ENCODE assay signal across 1 cellular context in genomic region chr1:113905435-113905861, GRCh38.
TF ChIP-seq lines count a peak whose summit lies in the region.

No MANE protein-coding gene starts in this region.

TF ChIP-seq in HEK293, 187 proteins besides CTCF, POLR2A, EP300 and RAD21 (continued from another document and continues in another):
- TF ChIP-seq ZBTB10 (tag by site-specific recombination; IDR thresholded peaks at IDR 0.05) = peak; percentile 64; the same call in 1 of the 2 replicates
- TF ChIP-seq, protein P1, sequence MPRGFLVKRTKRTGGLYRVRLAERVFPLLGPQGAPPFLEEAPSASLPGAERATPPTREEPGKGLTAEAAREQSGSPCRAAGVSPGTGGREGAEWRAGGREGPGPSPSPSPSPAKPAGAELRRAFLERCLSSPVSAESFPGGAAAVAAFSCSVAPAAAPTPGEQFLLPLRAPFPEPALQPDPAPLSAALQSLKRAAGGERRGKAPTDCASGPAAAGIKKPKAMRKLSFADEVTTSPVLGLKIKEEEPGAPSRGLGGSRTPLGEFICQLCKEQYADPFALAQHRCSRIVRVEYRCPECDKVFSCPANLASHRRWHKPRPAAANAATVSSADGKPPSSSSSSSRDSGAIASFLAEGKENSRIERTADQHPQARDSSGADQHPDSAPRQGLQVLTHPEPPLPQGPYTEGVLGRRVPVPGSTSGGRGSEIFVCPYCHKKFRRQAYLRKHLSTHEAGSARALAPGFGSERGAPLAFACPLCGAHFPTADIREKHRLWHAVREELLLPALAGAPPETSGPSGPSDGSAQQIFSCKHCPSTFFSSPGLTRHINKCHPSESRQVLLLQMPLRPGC (tag by site-specific recombination; IDR thresholded peaks at IDR 0.05) = no peak
- no peak for TF ChIP-seq ZBTB17 (tag by site-specific recombination; IDR thresholded peaks at IDR 0.05)
- peak; percentile 31; the same call in 1 of the 2 replicates for TF ChIP-seq SP7 (tag by site-specific recombination; IDR thresholded peaks at IDR 0.05)
- 0 out of 2 replicates have a peak, but pooled peaks have one; percentile 18 for TF ChIP-seq FEZF1 (tag by site-specific recombination; IDR thresholded peaks at IDR 0.05)
- TF ChIP-seq, protein P2, sequence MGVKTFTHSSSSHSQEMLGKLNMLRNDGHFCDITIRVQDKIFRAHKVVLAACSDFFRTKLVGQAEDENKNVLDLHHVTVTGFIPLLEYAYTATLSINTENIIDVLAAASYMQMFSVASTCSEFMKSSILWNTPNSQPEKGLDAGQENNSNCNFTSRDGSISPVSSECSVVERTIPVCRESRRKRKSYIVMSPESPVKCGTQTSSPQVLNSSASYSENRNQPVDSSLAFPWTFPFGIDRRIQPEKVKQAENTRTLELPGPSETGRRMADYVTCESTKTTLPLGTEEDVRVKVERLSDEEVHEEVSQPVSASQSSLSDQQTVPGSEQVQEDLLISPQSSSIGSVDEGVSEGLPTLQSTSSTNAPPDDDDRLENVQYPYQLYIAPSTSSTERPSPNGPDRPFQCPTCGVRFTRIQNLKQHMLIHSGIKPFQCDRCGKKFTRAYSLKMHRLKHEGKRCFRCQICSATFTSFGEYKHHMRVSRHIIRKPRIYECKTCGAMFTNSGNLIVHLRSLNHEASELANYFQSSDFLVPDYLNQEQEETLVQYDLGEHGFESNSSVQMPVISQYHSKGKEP (tag by site-specific recombination; IDR thresholded peaks at IDR 0.05) = no peak
- no peak; the same call in 1 of the 2 replicates for TF ChIP-seq GLI4 (tag by site-specific recombination; IDR thresholded peaks at IDR 0.05)
- no peak for TF ChIP-seq PRDM2 (tag by site-specific recombination; IDR thresholded peaks at IDR 0.05; ENCODE audit: borderline replicate concordance)
- TF ChIP-seq, protein P3, sequence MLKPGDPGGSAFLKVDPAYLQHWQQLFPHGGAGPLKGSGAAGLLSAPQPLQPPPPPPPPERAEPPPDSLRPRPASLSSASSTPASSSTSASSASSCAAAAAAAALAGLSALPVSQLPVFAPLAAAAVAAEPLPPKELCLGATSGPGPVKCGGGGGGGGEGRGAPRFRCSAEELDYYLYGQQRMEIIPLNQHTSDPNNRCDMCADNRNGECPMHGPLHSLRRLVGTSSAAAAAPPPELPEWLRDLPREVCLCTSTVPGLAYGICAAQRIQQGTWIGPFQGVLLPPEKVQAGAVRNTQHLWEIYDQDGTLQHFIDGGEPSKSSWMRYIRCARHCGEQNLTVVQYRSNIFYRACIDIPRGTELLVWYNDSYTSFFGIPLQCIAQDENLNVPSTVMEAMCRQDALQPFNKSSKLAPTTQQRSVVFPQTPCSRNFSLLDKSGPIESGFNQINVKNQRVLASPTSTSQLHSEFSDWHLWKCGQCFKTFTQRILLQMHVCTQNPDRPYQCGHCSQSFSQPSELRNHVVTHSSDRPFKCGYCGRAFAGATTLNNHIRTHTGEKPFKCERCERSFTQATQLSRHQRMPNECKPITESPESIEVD (tag by site-specific recombination; IDR thresholded peaks at IDR 0.05) = no peak
- TF ChIP-seq ZNF658 (tag by site-specific recombination; IDR thresholded peaks at IDR 0.05) = no peak
- no peak for TF ChIP-seq KLF8 (tag by site-specific recombination; IDR thresholded peaks at IDR 0.05)
- TF ChIP-seq ZNF121 (tag by site-specific recombination; IDR thresholded peaks at IDR 0.05) = no peak
- peak; percentile 3; the same call in 1 of the 2 replicates for TF ChIP-seq ZFHX2 (tag by site-specific recombination; conservative IDR thresholded peaks at IDR 0.05)
- TF ChIP-seq ZNF707 (tag by site-specific recombination; IDR thresholded peaks at IDR 0.05) = no peak
- no peak for TF ChIP-seq ZNF146 (tag by site-specific recombination; IDR thresholded peaks at IDR 0.05)
- no peak for TF ChIP-seq ZNF23 (tag by site-specific recombination; IDR thresholded peaks at IDR 0.05; ENCODE audit: borderline replicate concordance)
- no peak; the same call in 1 of the 2 replicates for TF ChIP-seq ZNF76 (tag by site-specific recombination; IDR thresholded peaks at IDR 0.05; ENCODE audit: borderline replicate concordance, low read depth)
- TF ChIP-seq ZNF549 (tag by site-specific recombination; IDR thresholded peaks at IDR 0.05) = no peak
- no peak for TF ChIP-seq ZNF132 (tag by site-specific recombination; IDR thresholded peaks at IDR 0.05; ENCODE audit: borderline replicate concordance)
- TF ChIP-seq ZNF560 (tag by site-specific recombination; IDR thresholded peaks at IDR 0.05; ENCODE audit: borderline replicate concordance) = no peak
- no peak for TF ChIP-seq ZFP41 (tag by site-specific recombination; IDR thresholded peaks at IDR 0.05; ENCODE audit: borderline replicate concordance)
- 0 out of 2 replicates have a peak, but pooled peaks have one; percentile 42 for TF ChIP-seq SCRT1 (tag by site-specific recombination; IDR thresholded peaks at IDR 0.05; ENCODE audit: borderline replicate concordance)
- TF ChIP-seq ZNF266 (tag by site-specific recombination; IDR thresholded peaks at IDR 0.05; ENCODE audit: low read depth) = no peak
- no peak for TF ChIP-seq KLF1 (tag by site-specific recombination; IDR thresholded peaks at IDR 0.05)
- TF ChIP-seq ZNF26 (tag by site-specific recombination; IDR thresholded peaks at IDR 0.05) = no peak
- TF ChIP-seq ZEB2 (tag by site-specific recombination; IDR thresholded peaks at IDR 0.05) = no peak
- no peak for TF ChIP-seq ZNF155 (tag by site-specific recombination; IDR thresholded peaks at IDR 0.05)
- peak; percentile 92 for TF ChIP-seq ZBTB8A (tag by site-specific recombination; IDR thresholded peaks at IDR 0.05)
- TF ChIP-seq IKZF3 (tag by site-specific recombination; IDR thresholded peaks at IDR 0.05) = no peak
- TF ChIP-seq KLF16 (tag by site-specific recombination; IDR thresholded peaks at IDR 0.05) = no peak
- TF ChIP-seq ZNF701 (tag by site-specific recombination; IDR thresholded peaks at IDR 0.05) = no peak
- peak; percentile 97 for TF ChIP-seq ZNF335 (tag by site-specific recombination; conservative IDR thresholded peaks at IDR 0.05)
- TF ChIP-seq, protein P4, sequence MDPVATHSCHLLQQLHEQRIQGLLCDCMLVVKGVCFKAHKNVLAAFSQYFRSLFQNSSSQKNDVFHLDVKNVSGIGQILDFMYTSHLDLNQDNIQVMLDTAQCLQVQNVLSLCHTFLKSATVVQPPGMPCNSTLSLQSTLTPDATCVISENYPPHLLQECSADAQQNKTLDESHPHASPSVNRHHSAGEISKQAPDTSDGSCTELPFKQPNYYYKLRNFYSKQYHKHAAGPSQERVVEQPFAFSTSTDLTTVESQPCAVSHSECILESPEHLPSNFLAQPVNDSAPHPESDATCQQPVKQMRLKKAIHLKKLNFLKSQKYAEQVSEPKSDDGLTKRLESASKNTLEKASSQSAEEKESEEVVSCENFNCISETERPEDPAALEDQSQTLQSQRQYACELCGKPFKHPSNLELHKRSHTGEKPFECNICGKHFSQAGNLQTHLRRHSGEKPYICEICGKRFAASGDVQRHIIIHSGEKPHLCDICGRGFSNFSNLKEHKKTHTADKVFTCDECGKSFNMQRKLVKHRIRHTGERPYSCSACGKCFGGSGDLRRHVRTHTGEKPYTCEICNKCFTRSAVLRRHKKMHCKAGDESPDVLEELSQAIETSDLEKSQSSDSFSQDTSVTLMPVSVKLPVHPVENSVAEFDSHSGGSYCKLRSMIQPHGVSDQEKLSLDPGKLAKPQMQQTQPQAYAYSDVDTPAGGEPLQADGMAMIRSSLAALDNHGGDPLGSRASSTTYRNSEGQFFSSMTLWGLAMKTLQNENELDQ (tag by site-specific recombination; IDR thresholded peaks at IDR 0.05; ENCODE audit: low read depth) = no peak
- TF ChIP-seq, protein P5, sequence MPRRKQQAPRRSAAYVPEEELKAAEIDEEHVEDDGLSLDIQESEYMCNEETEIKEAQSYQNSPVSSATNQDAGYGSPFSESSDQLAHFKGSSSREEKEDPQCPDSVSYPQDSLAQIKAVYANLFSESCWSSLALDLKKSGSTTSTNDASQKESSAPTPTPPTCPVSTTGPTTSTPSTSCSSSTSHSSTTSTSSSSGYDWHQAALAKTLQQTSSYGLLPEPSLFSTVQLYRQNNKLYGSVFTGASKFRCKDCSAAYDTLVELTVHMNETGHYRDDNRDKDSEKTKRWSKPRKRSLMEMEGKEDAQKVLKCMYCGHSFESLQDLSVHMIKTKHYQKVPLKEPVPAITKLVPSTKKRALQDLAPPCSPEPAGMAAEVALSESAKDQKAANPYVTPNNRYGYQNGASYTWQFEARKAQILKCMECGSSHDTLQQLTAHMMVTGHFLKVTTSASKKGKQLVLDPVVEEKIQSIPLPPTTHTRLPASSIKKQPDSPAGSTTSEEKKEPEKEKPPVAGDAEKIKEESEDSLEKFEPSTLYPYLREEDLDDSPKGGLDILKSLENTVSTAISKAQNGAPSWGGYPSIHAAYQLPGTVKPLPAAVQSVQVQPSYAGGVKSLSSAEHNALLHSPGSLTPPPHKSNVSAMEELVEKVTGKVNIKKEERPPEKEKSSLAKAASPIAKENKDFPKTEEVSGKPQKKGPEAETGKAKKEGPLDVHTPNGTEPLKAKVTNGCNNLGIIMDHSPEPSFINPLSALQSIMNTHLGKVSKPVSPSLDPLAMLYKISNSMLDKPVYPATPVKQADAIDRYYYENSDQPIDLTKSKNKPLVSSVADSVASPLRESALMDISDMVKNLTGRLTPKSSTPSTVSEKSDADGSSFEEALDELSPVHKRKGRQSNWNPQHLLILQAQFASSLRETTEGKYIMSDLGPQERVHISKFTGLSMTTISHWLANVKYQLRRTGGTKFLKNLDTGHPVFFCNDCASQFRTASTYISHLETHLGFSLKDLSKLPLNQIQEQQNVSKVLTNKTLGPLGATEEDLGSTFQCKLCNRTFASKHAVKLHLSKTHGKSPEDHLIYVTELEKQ (tag by site-specific recombination; IDR thresholded peaks at IDR 0.05; ENCODE audit: borderline replicate concordance) = no peak
- no peak for TF ChIP-seq ZNF133 (tag by site-specific recombination; IDR thresholded peaks at IDR 0.05)
- no peak for TF ChIP-seq SP2 (tag by site-specific recombination; IDR thresholded peaks at IDR 0.05)
- no peak for TF ChIP-seq ZNF561 (tag by site-specific recombination; IDR thresholded peaks at IDR 0.05; ENCODE audit: borderline replicate concordance)
- TF ChIP-seq GLIS1 (tag by site-specific recombination; IDR thresholded peaks at IDR 0.05) = no peak
- TF ChIP-seq ZIC2 (tag by site-specific recombination; IDR thresholded peaks at IDR 0.05) = no peak; the same call in 1 of the 2 replicates
- no peak for TF ChIP-seq ZNF211 (tag by site-specific recombination; IDR thresholded peaks at IDR 0.05; ENCODE audit: low read depth)
